In the genomic region with DNA sequence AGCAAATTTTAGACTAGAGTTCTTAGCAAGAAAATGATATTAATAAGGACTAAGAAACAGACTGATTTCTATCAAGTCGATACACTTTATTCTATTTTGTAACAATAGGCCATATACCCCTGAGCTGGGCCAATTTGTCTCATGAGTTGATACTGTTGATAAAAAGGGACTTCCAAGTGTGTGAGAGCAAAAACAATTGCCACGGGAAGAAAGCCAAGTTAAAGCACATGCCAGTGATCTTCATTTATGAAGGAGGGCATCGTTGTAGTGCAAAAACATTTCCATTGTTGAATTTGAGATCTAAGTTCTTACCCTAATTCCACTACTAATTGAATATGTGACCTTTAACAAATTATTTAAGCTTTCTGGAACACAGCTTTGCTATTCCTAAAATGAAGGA, we compare ENCODE assay signal across 16 cellular contexts.
"Had no signal": no experiment of that assay in that cellular context is flagged by ENCODE, and none has a peak within 500 bp of the region (broad histone marks: within the 10 kb centered on the region; RNA-seq: fewer than 3 reads in every experiment).

No MANE protein-coding gene starts in this region.

- DNase-seq: activated CD4-positive, alpha-beta T cell treated with anti-CD3 and anti-CD28 coated beads for 1 hour; activated CD4-positive, alpha-beta T cell treated with anti-CD3 and anti-CD28 coated beads, Interleukin-2, amount 50 U/mL, for 4 hours; activated naive CD4-positive, alpha-beta T cell; activated T-cell treated with anti-CD3 and anti-CD28 coated beads for 4 hours; endodermal cell; erythroblast; left ventricle myocardium inferior; mucosa of descending colon; naive thymus-derived CD4-positive, alpha-beta T cell; pancreas; sigmoid colon; spleen; upper lobe of left lung had no signal

- H3K4me1 ChIP-seq: breast epithelium, suprapubic skin had no signal

- H3K9me3 ChIP-seq: ascending aorta, breast epithelium, left ventricle myocardium inferior, mucosa of descending colon, pancreas, sigmoid colon, spleen, suprapubic skin, upper lobe of left lung had no signal

- H3K27ac ChIP-seq: ascending aorta, breast epithelium, left ventricle myocardium inferior, pancreas, sigmoid colon, spleen, suprapubic skin, upper lobe of left lung had no signal

- H3K27me3 ChIP-seq: ascending aorta, breast epithelium, pancreas, sigmoid colon, spleen, suprapubic skin, upper lobe of left lung had no signal

- H3K4me3 ChIP-seq: ascending aorta, breast epithelium, left ventricle myocardium inferior, mucosa of descending colon, pancreas, sigmoid colon, spleen, suprapubic skin, upper lobe of left lung had no signal

- ATAC-seq: mucosa of descending colon; naive thymus-derived CD4-positive, alpha-beta T cell had no signal

- H3K36me3 ChIP-seq: breast epithelium had no signal
